ENCODE assay signal across 8 cellular contexts in genomic region chr17:48892940-48893645, GRCh38. TPM values are rescaled to one million over a fixed set of nuclear protein-coding genes. Genes with fewer than 3 reads are reported as not detected.
DNase-seq lines count a peak whose midpoint lies in the region; ATAC-seq, FAIRE-seq and TF ChIP-seq lines count a peak whose summit lies in the region.

No MANE protein-coding gene starts in this region.

- ATAC-seq in HG03575 (IDR thresholded peaks at IDR 0.05; ENCODE audit: extremely low read depth, insufficient number of reproducible peaks, low FRiP score, unreplicated experiment) = peak; percentile 4
- no peak for ATAC-seq in K562
- ATAC-seq in HG03196 (IDR thresholded peaks at IDR 0.05; ENCODE audit: unreplicated experiment) = no peak
- ATAC-seq in HG02884 (IDR thresholded peaks at IDR 0.05; ENCODE audit: unreplicated experiment) = no peak

- WGBS in K562 (ENCODE audit: insufficient coverage, low coverage, missing lambda C conversion rate) = under 1% methylated on average over 24 of the region's 24 CpGs
- 5% methylated on average over 15 of the region's 24 CpGs for WGBS in mesenchymal stem cell

- H3K79me1 ChIP-seq in mesenchymal stem cell (replicated peaks; ENCODE audit: low read length, poor library complexity, severe bottlenecking) = peaks cover 28% of the 10 kb centered on the region

- CTCF ChIA-PET in BJ (lab: Yijun Ruan, JAX) (interaction anchor here (0.6 to 2.6 kb wide), 7 partner anchors 11 to 305 kb away, joined by 3 to 21 read pairs (median 4); no protein-coding TSS in a partner anchor), K562 (lab: Yijun Ruan, JAX; ENCODE audit: low intra/inter-chr PET ratio) (no interaction called here)

- H3K27me3 ChIP-seq in BJ (ENCODE audit: control insufficient read depth, insufficient read depth, low read length) (no peaks in the 10 kb centered on the region), K562 (ENCODE audit: control insufficient read depth in 2 of 2, insufficient read depth in 2 of 2, low read length in 2 of 2) (no peaks in the 10 kb centered on the region), mesenchymal stem cell (ENCODE audit: control insufficient read depth in 1 of 2, insufficient read depth in 1 of 2, low read length in 2 of 2) (no peaks in the 10 kb centered on the region)

- H3K9ac ChIP-seq in K562 (ENCODE audit: insufficient read depth in 1 of 2, low read depth in 2 of 2, low read length in 2 of 2) (peak overlapping the region; percentile 93 to 95), mesenchymal stem cell (ENCODE audit: low read length) (peak overlapping the region; percentile 94)

- intact Hi-C loops in K562 (cut with micrococcal nuclease) = loop anchor here (1.0 to 10.0 kb wide), 3 partner anchors 15 to 299 kb away; partner anchors contain the start of gene UBE2Z

- peak overlapping the region; percentile 98 for H3K4me2 ChIP-seq in K562 (ENCODE audit: insufficient read depth, low read length)
- peak overlapping the region; percentile 68 for H3K4me2 ChIP-seq in mesenchymal stem cell (ENCODE audit: low read length, poor library complexity, severe bottlenecking)

- BruUV-seq in K562 (replicated peaks; lab: Mats Ljungman, UMichigan) = TSS peak; percentile 74

- TF ChIP-seq CTCF in BJ (IDR thresholded peaks at IDR 0.05; ENCODE audit: insufficient read depth, low read depth, low read length) = no peak
- 0 out of 6 replicates have a peak, but pooled peaks of 1 of the 3 experiments have one; percentile 4 for TF ChIP-seq CTCF in K562 (IDR thresholded peaks at IDR 0.05 in 2 of 3, conservative IDR thresholded peaks at IDR 0.05 in 1 of 3; ENCODE audit: insufficient read depth in 2 of 3, low read depth in 1 of 3, low read length in 3 of 3)

- no peak for TF ChIP-seq EP300 in K562 (IDR thresholded peaks at IDR 0.05; ENCODE audit: low read length)

- peak overlapping the region; percentile 40 to 81 for H3K18ac ChIP-seq in mesenchymal stem cell (ENCODE audit: low read depth in 1 of 2, low read length in 2 of 2)

- peak overlapping the region; percentile 75 for H4K91ac ChIP-seq in mesenchymal stem cell (ENCODE audit: low read length)

- peak overlapping the region; percentile 57 for H2BK15ac ChIP-seq in mesenchymal stem cell (ENCODE audit: low read depth, poor library complexity, severe bottlenecking)

- H3K27ac ChIP-seq in K562 (ENCODE audit: extremely low read depth, low read depth, low read length) = peak overlapping the region; percentile 91
- H3K27ac ChIP-seq in mesenchymal stem cell (ENCODE audit: low read length, poor library complexity, severe bottlenecking) = no peak overlapping the region

- H3K9me3 ChIP-seq in K562 (replicated peaks; ENCODE audit: control insufficient read depth, insufficient read depth, low read depth, low read length) (no peaks in the 10 kb centered on the region; the same call in 1 of the 2 replicates), mesenchymal stem cell (ENCODE audit: control insufficient read depth, low read length) (no peaks in the 10 kb centered on the region)

- peak overlapping the region in 1 of 2 experiments; percentile 46 for H3K23ac ChIP-seq in mesenchymal stem cell (ENCODE audit: low read length in 2 of 2)

- H2BK120ac ChIP-seq in mesenchymal stem cell (ENCODE audit: low read depth, low read length) = no peak overlapping the region

- H3K4me1 ChIP-seq in K562 (replicated peaks in 1 of 2; ENCODE audit: control insufficient read depth in 2 of 2, insufficient read depth in 2 of 2, low read length in 2 of 2) (peaks cover 6 to 8% of the 10 kb centered on the region in 2 experiments; a peak in 2 of 5 replicates), mesenchymal stem cell (ENCODE audit: control insufficient read depth, insufficient read depth, low read depth, low read length) (peaks cover 3% of the 10 kb centered on the region)

- peak overlapping the region; percentile 98 for H3K4me3 ChIP-seq in BJ (ENCODE audit: low read depth, low read length)
- peak overlapping the region; percentile 81 for H3K4me3 ChIP-seq in K562
- H3K4me3 ChIP-seq in mesenchymal stem cell (ENCODE audit: insufficient read depth in 1 of 2, low read depth in 1 of 2, low read length in 2 of 2) = peak overlapping the region; percentile 81 to 98

- H3K4ac ChIP-seq in mesenchymal stem cell (ENCODE audit: low read depth in 1 of 2, low read length in 2 of 2) = peak overlapping the region; percentile 3 to 66

- no peak for TF ChIP-seq RAD21 in K562 (CRISPR knock-in tag; conservative IDR thresholded peaks at IDR 0.05 in 1 of 2, IDR thresholded peaks at IDR 0.05 in 1 of 2)

- peak overlapping the region in 1 of 2 experiments; percentile 80 for H3K14ac ChIP-seq in mesenchymal stem cell (ENCODE audit: low read length in 2 of 2)

- H3K36me3 ChIP-seq in BJ (ENCODE audit: control insufficient read depth, insufficient read depth, low read length) (peaks cover 5% of the 10 kb centered on the region), K562 (ENCODE audit: control insufficient read depth, insufficient read depth, low read length) (peaks cover 45% of the 10 kb centered on the region), mesenchymal stem cell (ENCODE audit: control insufficient read depth in 1 of 2, insufficient read depth in 2 of 2, low read depth in 1 of 2, low read length in 2 of 2) (peaks cover 12 to 34% of the 10 kb centered on the region in 2 experiments)

- peak overlapping the region; percentile 21 for H4K8ac ChIP-seq in mesenchymal stem cell (ENCODE audit: low read length)

- H2AK5ac ChIP-seq in mesenchymal stem cell (ENCODE audit: low read length, severe bottlenecking) = no peak overlapping the region

- TF ChIP-seq POLR2A in K562 (conservative IDR thresholded peaks at IDR 0.05) = no peak

- in situ Hi-C loops in K562 (cut with MboI) = no loop called here

- H2BK12ac ChIP-seq in mesenchymal stem cell (ENCODE audit: low read length in 2 of 2) = peak overlapping the region in 1 of 2 experiments; percentile 15

- POLR2A ChIA-PET in BJ (lab: Charles Lee) = interaction anchor here (0.6 to 0.8 kb wide), 2 partner anchors 15 to 121 kb away, joined by 3 read pairs; partner anchors contain the start of gene UBE2Z
- POLR2A ChIA-PET in K562 (lab: Yijun Ruan, JAX) = interaction anchor here (0.5 to 4.2 kb wide), 16 partner anchors 8 to 1221 kb away, joined by 3 to 52 read pairs (median 4); partner anchors contain the start of genes SNF8 and UBE2Z

- no peaks in the 10 kb centered on the region for H3K9me1 ChIP-seq in K562 (ENCODE audit: control insufficient read depth, insufficient read depth, low read length)

- no peaks in the 10 kb centered on the region for H4K20me1 ChIP-seq in K562 (replicated peaks; ENCODE audit: control insufficient read depth, insufficient read depth, low read length)

- peak; percentile 49 for FAIRE-seq in K562 (lab: Jason Lieb, UNC)

- H2AFZ ChIP-seq in K562 (ENCODE audit: low read depth, low read length) (peak overlapping the region; percentile 80), mesenchymal stem cell (ENCODE audit: low read depth, low read length) (peak overlapping the region; percentile 64)

- DNase-seq in BJ (ENCODE audit: low read depth) (no peak), K562 (ENCODE audit: extremely low read depth in 1 of 4, low spot score in 3 of 4) (no peak), mesenchymal stem cell (no peak), AG20443 (ENCODE audit: low spot score) (no peak), NCI-H1048 (lab: John Stamatoyannopoulos, UW) (no peak)

- H3K79me2 ChIP-seq in K562 (ENCODE audit: control insufficient read depth, insufficient read depth, low read length) = peaks cover 27% of the 10 kb centered on the region

- H2BK5ac ChIP-seq in mesenchymal stem cell (ENCODE audit: low read depth, low read length, poor library complexity, severe bottlenecking) = no peak overlapping the region

RNA-seq across cellular contexts. Expression of gene ATP5MC1, which starts 0.5 kb away (rescaled TPM):
- 139 and 142 TPM in 2 replicates for polyA plus RNA-seq in BJ (2011; rRNA removed)
- 34.4 and 75.3 TPM in 2 replicates for polyA minus RNA-seq in BJ (2011; rRNA and poly(A)+ RNA removed)
- total RNA-seq in K562 (2011; cell fraction: chromatin; rRNA removed; ENCODE audit: low replicate concordance) = 35.2 and 57.1 TPM in 2 replicates
- 67.1 and 89.4 TPM in 2 replicates for total RNA-seq in K562 (2011; cell fraction: nucleolus; rRNA removed)
- 73.1 and 76.9 TPM in 2 replicates for total RNA-seq in K562 (2011; cell fraction: nucleoplasm; rRNA removed)
- 159 and 236 TPM in 2 replicates for total RNA-seq in K562 (2014; rRNA removed)
- 375 and 378 TPM in 2 replicates for total RNA-seq in K562 (2014; rRNA removed; fragmentation: Illumina TruSeq; extraction: Trizol)
- 440 and 490 TPM in 2 replicates for total RNA-seq in K562 (2015; rRNA removed; fragmentation: Illumina TruSeq; extraction: Trizol)
- 181 and 187 TPM in 2 replicates for total RNA-seq in K562 (2021)
- polyA plus RNA-seq in K562 (2011; rRNA removed) = 426 and 446 TPM in 2 replicates
- polyA plus RNA-seq in K562 (2011; cell fraction: cytosol; rRNA removed) = 1,075 and 1,305 TPM in 2 replicates
- polyA plus RNA-seq in K562 (2011; cell fraction: nucleus; rRNA removed) = 217 and 220 TPM in 2 replicates
- 282 and 515 TPM in 2 replicates for polyA plus RNA-seq in K562 (2012)
- 508 and 534 TPM in 2 replicates for polyA plus RNA-seq in K562 (2014; fragmentation: Illumina TruSeq; extraction: Trizol)
- polyA plus RNA-seq in K562 (2014; fragmentation: Nextera tagmentation; extraction: Ambion mirVana) = 1,000 to 10,000 TPM; 1,208 to 1,488 TPM
- polyA plus RNA-seq in K562 (2014; rRNA removed) = 334 and 377 TPM in 2 replicates
- polyA minus RNA-seq in K562 (2011; rRNA and poly(A)+ RNA removed) = 80.2 and 99.5 TPM in 2 replicates
- 57.5 and 78.9 TPM in 2 replicates for polyA minus RNA-seq in K562 (2011; cell fraction: cytosol; rRNA and poly(A)+ RNA removed)
- polyA minus RNA-seq in K562 (2011; cell fraction: nucleus; rRNA and poly(A)+ RNA removed) = 21.3 and 37.3 TPM in 2 replicates
- polyA plus RNA-seq in mesenchymal stem cell (2013, experiment 1 of 2) = 132 TPM
- polyA plus RNA-seq in mesenchymal stem cell (2013, experiment 2 of 2) = 123 TPM

RNA-seq across cellular contexts. Expression of gene UBE2Z, which starts 15.1 kb away (rescaled TPM):
- polyA plus RNA-seq in BJ (2011; rRNA removed) (166 and 190 TPM in 2 replicates), K562 (2011; rRNA removed) (79.9 and 89.0 TPM in 2 replicates), K562 (2014; fragmentation: Illumina TruSeq; extraction: Trizol) (46.0 and 54.8 TPM in 2 replicates), K562 (2014; fragmentation: Nextera tagmentation; extraction: Ambion mirVana) (10 to 100 TPM; 11.8 to 15.0 TPM), K562 (2014; rRNA removed) (43.9 and 45.9 TPM in 2 replicates)
- 92.5 and 155 TPM in 2 replicates for polyA minus RNA-seq in BJ (2011; rRNA and poly(A)+ RNA removed)
- 182 and 197 TPM in 2 replicates for total RNA-seq in K562 (2011; cell fraction: chromatin; rRNA removed; ENCODE audit: low replicate concordance)
- 99.5 and 104 TPM in 2 replicates for total RNA-seq in K562 (2011; cell fraction: nucleolus; rRNA removed)
- 156 and 243 TPM in 2 replicates for total RNA-seq in K562 (2011; cell fraction: nucleoplasm; rRNA removed)
- total RNA-seq in K562 (2014; rRNA removed) (28.3 and 35.2 TPM in 2 replicates), K562 (2014; rRNA removed; fragmentation: Illumina TruSeq; extraction: Trizol) (32.4 and 35.3 TPM in 2 replicates), K562 (2015; rRNA removed; fragmentation: Illumina TruSeq; extraction: Trizol) (38.2 and 38.5 TPM in 2 replicates), K562 (2021) (42.2 and 48.2 TPM in 2 replicates)
- 69.0 and 70.8 TPM in 2 replicates for polyA plus RNA-seq in K562 (2011; cell fraction: cytosol; rRNA removed)
- polyA plus RNA-seq in K562 (2011; cell fraction: nucleus; rRNA removed) = 115 and 121 TPM in 2 replicates
- polyA plus RNA-seq in K562 (2012) = 39.3 and 41.0 TPM in 2 replicates
- 70.7 and 82.0 TPM in 2 replicates for polyA minus RNA-seq in K562 (2011; rRNA and poly(A)+ RNA removed)
- polyA minus RNA-seq in K562 (2011; cell fraction: cytosol; rRNA and poly(A)+ RNA removed) = 36.6 and 52.0 TPM in 2 replicates
- polyA minus RNA-seq in K562 (2011; cell fraction: nucleus; rRNA and poly(A)+ RNA removed) = 26.9 and 43.7 TPM in 2 replicates
- 74.4 TPM for polyA plus RNA-seq in mesenchymal stem cell (2013, experiment 1 of 2)
- polyA plus RNA-seq in mesenchymal stem cell (2013, experiment 2 of 2) = 73.9 TPM

RNA-seq across cellular contexts. Expression of gene SNF8, which starts 51.5 kb away (rescaled TPM):
- polyA plus RNA-seq in BJ (2011; rRNA removed) (104 and 113 TPM in 2 replicates), K562 (2011; rRNA removed) (98.7 and 117 TPM in 2 replicates), K562 (2014; fragmentation: Illumina TruSeq; extraction: Trizol) (128 and 132 TPM in 2 replicates), K562 (2014; fragmentation: Nextera tagmentation; extraction: Ambion mirVana) (1 to 10 TPM; 6.9 to 9.0 TPM), K562 (2014; rRNA removed) (143 and 149 TPM in 2 replicates)
- 58.2 and 70.7 TPM in 2 replicates for polyA minus RNA-seq in BJ (2011; rRNA and poly(A)+ RNA removed)
- total RNA-seq in K562 (2011; cell fraction: chromatin; rRNA removed; ENCODE audit: low replicate concordance) = 90.9 and 129 TPM in 2 replicates
- total RNA-seq in K562 (2011; cell fraction: nucleolus; rRNA removed) = 86.9 and 95.7 TPM in 2 replicates
- total RNA-seq in K562 (2011; cell fraction: nucleoplasm; rRNA removed) = 108 and 129 TPM in 2 replicates
- total RNA-seq in K562 (2014; rRNA removed) (126 and 127 TPM in 2 replicates), K562 (2014; rRNA removed; fragmentation: Illumina TruSeq; extraction: Trizol) (92.5 and 96.8 TPM in 2 replicates), K562 (2015; rRNA removed; fragmentation: Illumina TruSeq; extraction: Trizol) (90.9 and 92.9 TPM in 2 replicates), K562 (2021) (124 and 130 TPM in 2 replicates)
- 126 and 130 TPM in 2 replicates for polyA plus RNA-seq in K562 (2011; cell fraction: cytosol; rRNA removed)
- polyA plus RNA-seq in K562 (2011; cell fraction: nucleus; rRNA removed) = 54.4 and 56.9 TPM in 2 replicates
- 103 and 109 TPM in 2 replicates for polyA plus RNA-seq in K562 (2012)
- 76.9 and 111 TPM in 2 replicates for polyA minus RNA-seq in K562 (2011; rRNA and poly(A)+ RNA removed)
- 45.1 and 48.6 TPM in 2 replicates for polyA minus RNA-seq in K562 (2011; cell fraction: cytosol; rRNA and poly(A)+ RNA removed)
- polyA minus RNA-seq in K562 (2011; cell fraction: nucleus; rRNA and poly(A)+ RNA removed) = 17.2 and 22.2 TPM in 2 replicates
- 126 TPM for polyA plus RNA-seq in mesenchymal stem cell (2013, experiment 1 of 2)
- polyA plus RNA-seq in mesenchymal stem cell (2013, experiment 2 of 2) = 126 TPM
